9 cellular contexts compared by ENCODE assay signal in the genomic region with DNA sequence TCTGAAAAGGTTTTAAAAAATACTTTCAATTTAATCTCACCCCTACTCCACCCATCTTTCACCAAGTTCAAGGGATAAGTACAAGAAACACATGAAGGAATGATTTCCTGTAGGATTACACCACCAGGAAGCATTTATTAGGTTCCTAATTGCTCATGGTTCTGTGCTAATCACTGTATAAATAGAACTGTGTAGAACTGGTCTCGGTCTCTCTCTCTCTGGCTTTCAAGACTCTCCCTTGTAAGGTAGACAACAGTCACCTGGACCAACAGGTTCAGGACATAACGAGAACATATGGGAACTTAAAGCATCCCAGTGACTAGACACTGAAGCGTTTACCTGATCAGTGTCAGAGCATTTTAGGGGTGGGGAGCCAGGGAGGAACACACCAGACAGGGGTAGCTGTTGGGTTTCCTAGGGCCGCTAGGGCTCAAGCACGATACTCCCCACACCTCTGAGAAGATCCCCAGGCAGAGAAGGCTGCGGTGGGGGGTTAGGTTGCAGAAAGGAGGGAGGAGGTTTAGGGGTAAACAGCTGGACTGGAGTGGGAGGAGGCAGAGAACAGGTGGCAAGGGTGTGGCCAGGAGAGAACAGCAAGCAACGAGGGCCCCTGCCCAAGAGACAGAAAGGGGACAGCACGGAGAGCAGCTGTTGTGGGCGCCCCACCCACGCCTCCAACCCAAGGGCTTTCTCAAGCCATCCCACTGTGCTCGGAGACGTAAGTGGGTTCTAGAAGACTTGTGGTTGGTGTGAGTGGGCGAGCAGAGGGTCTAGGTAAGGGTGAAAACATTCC.
DNase-seq lines count a peak whose midpoint lies in the region; ATAC-seq lines count a peak whose summit lies in the region.
"Had no signal": no experiment of that assay in that cellular context is flagged by ENCODE, and none has a peak within 500 bp of the region (broad histone marks: within the 10 kb centered on the region; RNA-seq: fewer than 3 reads in every experiment).

No MANE protein-coding gene starts in this region.

- peak overlapping the region; percentile 69 for H3K4me3 Mint-ChIP-seq in stimulated activated memory B cell treated with anti-CD40 and anti-IgM and Interleukin-4, amounts not matched to agents 10 μg/mL and 1 μg/mL and 100 μg/mL, for 72 hours
- H3K4me3 Mint-ChIP-seq: activated T-cell treated with anti-CD3 and anti-CD28 coated beads, Interleukin-2, amount 50 U/mL, for 72 hours had no signal

- peaks cover 72% of the 10 kb centered on the region for H3K4me1 Mint-ChIP-seq in stimulated activated memory B cell treated with anti-CD40 and anti-IgM and Interleukin-4, amounts not matched to agents 10 μg/mL and 1 μg/mL and 100 μg/mL, for 72 hours

- peaks cover 6% of the 10 kb centered on the region for H3K36me3 Mint-ChIP-seq in stimulated activated memory B cell treated with anti-CD40 and anti-IgM and Interleukin-4, amounts not matched to agents 10 μg/mL and 1 μg/mL and 100 μg/mL, for 72 hours

- no peaks in the 10 kb centered on the region for H3K27me3 Mint-ChIP-seq in stimulated activated memory B cell treated with anti-CD40 and anti-IgM and Interleukin-4, amounts not matched to agents 10 μg/mL and 1 μg/mL and 100 μg/mL, for 72 hours

- peak; percentile 68 for ATAC-seq in GM19025 (IDR thresholded peaks at IDR 0.05; ENCODE audit: low read depth, unreplicated experiment)
- peak; percentile 77 for ATAC-seq in HG02588 (IDR thresholded peaks at IDR 0.05; ENCODE audit: unreplicated experiment)
- ATAC-seq in HG03565 (IDR thresholded peaks at IDR 0.05; ENCODE audit: unreplicated experiment): peak; percentile 65
- ATAC-seq in stimulated activated memory B cell treated with anti-CD40 and anti-IgM and Interleukin-4, amounts not matched to agents 10 μg/mL and 1 μg/mL and 100 μg/mL, for 72 hours: peak; percentile 92
- ATAC-seq: activated T-cell treated with anti-CD3 and anti-CD28 coated beads, Interleukin-2, amount 50 U/mL, for 72 hours; left ventricle myocardium superior had no signal

- H3K9me3 Mint-ChIP-seq in stimulated activated memory B cell treated with anti-CD40 and anti-IgM and Interleukin-4, amounts not matched to agents 10 μg/mL and 1 μg/mL and 100 μg/mL, for 72 hours: peaks cover 6% of the 10 kb centered on the region

- no peak for DNase-seq in activated T-cell treated with anti-CD3 and anti-CD28 coated beads, Interleukin-2, amount 50 U/mL, for 48 hours
- DNase-seq in NCI-H345 (lab: John Stamatoyannopoulos, UW): no peak
- DNase-seq in activated CD4-positive, alpha-beta T cell treated with anti-CD3 and anti-CD28 coated beads, Interleukin-2, amount 50 U/mL, for 4 hours: no peak
- DNase-seq: activated T-cell treated with anti-CD3 and anti-CD28 coated beads, Interleukin-2, amount 50 U/mL, for 72 hours; left ventricle myocardium superior had no signal

- H3K27ac Mint-ChIP-seq in stimulated activated memory B cell treated with anti-CD40 and anti-IgM and Interleukin-4, amounts not matched to agents 10 μg/mL and 1 μg/mL and 100 μg/mL, for 72 hours: peak overlapping the region; percentile 85
- H3K27ac Mint-ChIP-seq: activated T-cell treated with anti-CD3 and anti-CD28 coated beads, Interleukin-2, amount 50 U/mL, for 72 hours had no signal
